Comparison of ENCODE assay signal across 34 cellular contexts in the genomic region with DNA sequence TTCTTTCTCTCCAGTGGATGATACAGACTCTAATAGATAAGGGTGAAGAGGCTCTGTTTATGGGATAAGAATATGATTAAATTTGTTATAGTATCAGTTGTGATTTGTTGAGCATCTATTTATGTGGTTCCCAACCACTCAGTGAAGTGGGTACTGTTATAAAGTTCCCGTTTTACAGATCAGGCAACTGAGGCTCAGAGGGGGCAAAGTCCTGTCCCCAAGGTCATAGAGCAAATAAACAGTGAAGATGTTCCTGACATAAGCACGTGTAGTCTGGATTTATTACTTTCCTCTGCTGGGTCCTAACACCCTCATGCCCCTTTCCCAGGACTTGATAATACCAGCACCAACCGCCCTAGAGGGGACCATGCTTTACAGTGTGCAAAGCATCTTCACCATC. TPM values are rescaled to one million over a fixed set of nuclear protein-coding genes. Genes with fewer than 3 reads are reported as not detected.
"Had no signal": no experiment of that assay in that cellular context is flagged by ENCODE, and none has a peak within 500 bp of the region (broad histone marks: within the 10 kb centered on the region; RNA-seq: fewer than 3 reads in every experiment).

No MANE protein-coding gene starts in this region.

- H3K27me3 ChIP-seq: adrenal gland, body of pancreas, breast epithelium had no signal

- H3K9ac ChIP-seq: SK-N-SH had no signal

- H3K9me3 Mint-ChIP-seq: activated CD4-positive, alpha-beta memory T cell treated with anti-CD3 and anti-CD28 coated beads for 36 hours; activated CD4-positive, alpha-beta T cell treated with anti-CD3 and anti-CD28 coated beads, Interleukin-2, amount 10 ng/mL, durations not matched to agents 7 days and 5 days; activated naive CD4-positive, alpha-beta T cell treated with anti-CD3 and anti-CD28 coated beads for 36 hours; activated naive CD4-positive, alpha-beta T cell treated with anti-CD3 and anti-CD28 coated beads, Interleukin-2, amount 50 U/mL, for 72 hours; activated T-cell treated with anti-CD3 and anti-CD28 coated beads, Interleukin-2, amount 50 U/mL, for 4 hours; activated T-helper 1 cell treated with anti-CD3 and anti-CD28 coated beads, Interleukin-12 subunit alpha, Interleukin-12 subunit beta, Interleukin-2, Interleukin-4 antibody, amounts not matched to agents 30 ng/mL and 10 ng/mL and 1 ng/mL, durations not matched to agents 14 hours and 24 hours and 36 hours; T-helper 1 cell treated with Interleukin-12 subunit alpha and Interleukin-12 subunit beta and Interleukin-4 antibody, amounts not matched to agents 30 μg/mL and 1 μg/mL, for 36 hours; T-helper 2 cell treated with Interferon-gamma antibody and Interleukin-4, amounts not matched to agents 5 μg/mL and 100 μg/mL, for 36 hours had no signal

- H3K4me2 ChIP-seq: SK-N-SH had no signal

- H3K36me3 ChIP-seq: adrenal gland, breast epithelium, Peyer's patch, SJSA1 had no signal

- H3K27ac Mint-ChIP-seq: activated CD4-positive, alpha-beta memory T cell treated with anti-CD3 and anti-CD28 coated beads for 36 hours; activated CD4-positive, alpha-beta T cell treated with anti-CD3 and anti-CD28 coated beads for 36 hours; activated CD4-positive, alpha-beta T cell treated with anti-CD3 and anti-CD28 coated beads, Interleukin-2, amount 10 ng/mL, durations not matched to agents 7 days and 5 days; activated naive CD4-positive, alpha-beta T cell treated with anti-CD3 and anti-CD28 coated beads for 36 hours; activated naive CD4-positive, alpha-beta T cell treated with anti-CD3 and anti-CD28 coated beads, Interleukin-2, amount 50 U/mL, for 72 hours; activated T-helper 1 cell treated with anti-CD3 and anti-CD28 coated beads, Interleukin-12 subunit alpha, Interleukin-12 subunit beta, Interleukin-2, Interleukin-4 antibody, amounts not matched to agents 30 ng/mL and 10 ng/mL and 1 ng/mL, durations not matched to agents 14 hours and 24 hours and 36 hours; T-helper 1 cell treated with Interleukin-12 subunit alpha and Interleukin-12 subunit beta and Interleukin-4 antibody, amounts not matched to agents 30 μg/mL and 1 μg/mL, for 36 hours; T-helper 2 cell treated with Interferon-gamma antibody and Interleukin-4, amounts not matched to agents 5 μg/mL and 100 μg/mL, for 36 hours had no signal

- H3K4me3 Mint-ChIP-seq: activated CD4-positive, alpha-beta memory T cell treated with anti-CD3 and anti-CD28 coated beads for 36 hours; activated CD4-positive, alpha-beta T cell treated with anti-CD3 and anti-CD28 coated beads for 36 hours; activated CD4-positive, alpha-beta T cell treated with anti-CD3 and anti-CD28 coated beads, Interleukin-2, amount 10 ng/mL, durations not matched to agents 7 days and 5 days; activated naive CD4-positive, alpha-beta T cell treated with anti-CD3 and anti-CD28 coated beads for 36 hours; activated T-cell treated with anti-CD3 and anti-CD28 coated beads, Interleukin-2, amount 50 U/mL, for 4 hours; activated T-helper 1 cell treated with anti-CD3 and anti-CD28 coated beads, Interleukin-12 subunit alpha, Interleukin-12 subunit beta, Interleukin-2, Interleukin-4 antibody, amounts not matched to agents 30 ng/mL and 10 ng/mL and 1 ng/mL, durations not matched to agents 14 hours and 24 hours and 36 hours; T-helper 1 cell treated with Interleukin-12 subunit alpha and Interleukin-12 subunit beta and Interleukin-4 antibody, amounts not matched to agents 30 μg/mL and 1 μg/mL, for 36 hours; T-helper 2 cell treated with Interferon-gamma antibody and Interleukin-4, amounts not matched to agents 5 μg/mL and 100 μg/mL, for 36 hours had no signal

- H3K4me3 ChIP-seq: adrenal gland, body of pancreas, breast epithelium, Peyer's patch, SJSA1 had no signal

- H3K9me2 ChIP-seq: SK-N-SH had no signal

- DNase-seq: activated CD4-positive, alpha-beta memory T cell treated with anti-CD3 and anti-CD28 coated beads for 36 hours; activated CD4-positive, alpha-beta T cell treated with anti-CD3 and anti-CD28 coated beads for 36 hours; activated CD4-positive, alpha-beta T cell treated with anti-CD3 and anti-CD28 coated beads, Interleukin-2, amount 10 ng/mL, durations not matched to agents 7 days and 5 days; activated CD8-positive, alpha-beta memory T cell treated with anti-CD3 and anti-CD28 coated beads, Interleukin-2, amount 50 U/mL, for 4 hours; activated gamma-delta T cell treated with Interleukin-2 at 50 U/mL for 16 hours; activated naive CD4-positive, alpha-beta T cell treated with anti-CD3 and anti-CD28 coated beads for 36 hours; activated T-cell treated with anti-CD3 and anti-CD28 coated beads for 4 hours; activated T-cell treated with anti-CD3 and anti-CD28 coated beads, Interleukin-2, amount 50 U/mL, for 4 hours; MM.1S; MV-4-11; NCI-H1092; NCI-H1436 treated with DMSO at 0.1 percent for 48 hours; NCI-H1694 treated with DMSO at 0.1 percent for 48 hours; NCI-H2029; NCI-H345; NCI-H524 treated with DMSO at 0.1 percent for 48 hours; NCI-H748 treated with DMSO at 0.1 percent for 48 hours; NK-92 treated with Interleukin-12 subunit alpha and Interleukin-12 subunit beta, amount 100 ng/mL, for 24 hours; PC-3; RPMI8226; SHP77 treated with DMSO at 0.1 percent for 48 hours; SK-N-SH had no signal

- ATAC-seq: activated CD4-positive, alpha-beta T cell treated with anti-CD3 and anti-CD28 coated beads for 36 hours; activated T-cell treated with anti-CD3 and anti-CD28 coated beads, Interleukin-2, amount 50 U/mL, for 4 hours; body of pancreas; PC-3 had no signal

- H3K9me3 ChIP-seq: adrenal gland, body of pancreas, breast epithelium, Peyer's patch, SJSA1, SK-N-SH had no signal

- H3K27ac ChIP-seq: adrenal gland, body of pancreas, breast epithelium, Peyer's patch, SJSA1 had no signal

RNA-seq across cellular contexts. Expression of a gene that starts 4.1 kb away (rescaled TPM):
- total RNA-seq: activated CD4-positive, alpha-beta memory T cell treated with anti-CD3 and anti-CD28 coated beads for 36 hours; activated CD4-positive, alpha-beta T cell treated with anti-CD3 and anti-CD28 coated beads for 36 hours; activated CD4-positive, alpha-beta T cell treated with anti-CD3 and anti-CD28 coated beads, Interleukin-2, amount 10 ng/mL, durations not matched to agents 7 days and 5 days; activated naive CD4-positive, alpha-beta T cell treated with anti-CD3 and anti-CD28 coated beads for 36 hours; activated naive CD4-positive, alpha-beta T cell treated with anti-CD3 and anti-CD28 coated beads, Interleukin-2, amount 50 U/mL, for 72 hours; activated T-cell treated with anti-CD3 and anti-CD28 coated beads, Interleukin-2, amount 50 U/mL, for 4 hours; activated T-helper 1 cell treated with anti-CD3 and anti-CD28 coated beads, Interleukin-12 subunit alpha, Interleukin-12 subunit beta, Interleukin-2, Interleukin-4 antibody, amounts not matched to agents 30 ng/mL and 10 ng/mL and 1 ng/mL, durations not matched to agents 14 hours and 24 hours and 36 hours; NCI-H460; PC-3 had no signal

RNA-seq across cellular contexts. Expression of a gene that starts 4.2 kb away (rescaled TPM):
- total RNA-seq: activated CD4-positive, alpha-beta memory T cell treated with anti-CD3 and anti-CD28 coated beads for 36 hours; activated CD4-positive, alpha-beta T cell treated with anti-CD3 and anti-CD28 coated beads for 36 hours; activated CD4-positive, alpha-beta T cell treated with anti-CD3 and anti-CD28 coated beads, Interleukin-2, amount 10 ng/mL, durations not matched to agents 7 days and 5 days; activated naive CD4-positive, alpha-beta T cell treated with anti-CD3 and anti-CD28 coated beads for 36 hours; activated naive CD4-positive, alpha-beta T cell treated with anti-CD3 and anti-CD28 coated beads, Interleukin-2, amount 50 U/mL, for 72 hours; activated T-cell treated with anti-CD3 and anti-CD28 coated beads, Interleukin-2, amount 50 U/mL, for 4 hours; activated T-helper 1 cell treated with anti-CD3 and anti-CD28 coated beads, Interleukin-12 subunit alpha, Interleukin-12 subunit beta, Interleukin-2, Interleukin-4 antibody, amounts not matched to agents 30 ng/mL and 10 ng/mL and 1 ng/mL, durations not matched to agents 14 hours and 24 hours and 36 hours; cardiac septum; LHCN-M2; NCI-H460; PC-3; SJSA1 had no signal

RNA-seq across cellular contexts. Expression of a gene that starts 20.8 kb away (rescaled TPM):
- total RNA-seq: activated CD4-positive, alpha-beta memory T cell treated with anti-CD3 and anti-CD28 coated beads for 36 hours; activated CD4-positive, alpha-beta T cell treated with anti-CD3 and anti-CD28 coated beads for 36 hours; activated CD4-positive, alpha-beta T cell treated with anti-CD3 and anti-CD28 coated beads, Interleukin-2, amount 10 ng/mL, durations not matched to agents 7 days and 5 days; activated naive CD4-positive, alpha-beta T cell treated with anti-CD3 and anti-CD28 coated beads for 36 hours; activated naive CD4-positive, alpha-beta T cell treated with anti-CD3 and anti-CD28 coated beads, Interleukin-2, amount 50 U/mL, for 72 hours; activated T-cell treated with anti-CD3 and anti-CD28 coated beads, Interleukin-2, amount 50 U/mL, for 4 hours; activated T-helper 1 cell treated with anti-CD3 and anti-CD28 coated beads, Interleukin-12 subunit alpha, Interleukin-12 subunit beta, Interleukin-2, Interleukin-4 antibody, amounts not matched to agents 30 ng/mL and 10 ng/mL and 1 ng/mL, durations not matched to agents 14 hours and 24 hours and 36 hours; LHCN-M2; NCI-H460; PC-3; Peyer's patch had no signal

RNA-seq across cellular contexts. Expression of a gene that starts 47.1 kb away (rescaled TPM):
- total RNA-seq: breast epithelium had no signal
